Comparison of ENCODE assay signal across 22 cellular contexts in genomic region chr15:59867436-59867835, GRCh38.
"Had no signal": no experiment of that assay in that cellular context is flagged by ENCODE, and none has a peak within 500 bp of the region (broad histone marks: within the 10 kb centered on the region; RNA-seq: fewer than 3 reads in every experiment).

No MANE protein-coding gene starts in this region.

- H3K4me3 ChIP-seq: hepatocyte, left ventricle myocardium inferior, lower lobe of right lung, neural progenitor cell, pancreas, stomach, thoracic aorta, transverse colon had no signal

- H3K79me2 ChIP-seq: hepatocyte had no signal

- H2AFZ ChIP-seq: hepatocyte, neural progenitor cell had no signal

- H3K9me3 Mint-ChIP-seq: natural killer cell treated with Interleukin-12 subunit alpha and Interleukin-12 subunit beta and Interleukin-15 and Interleukin-18, amount 100 ng/mL, for 72 hours; neural progenitor cell had no signal

- H3K27ac ChIP-seq: hepatocyte, left ventricle myocardium inferior, lower lobe of right lung, neural progenitor cell, pancreas, stomach, thoracic aorta, transverse colon had no signal

- H3K27me3 ChIP-seq: neural progenitor cell had no signal

- H3K27ac Mint-ChIP-seq: natural killer cell treated with Interleukin-12 subunit alpha and Interleukin-12 subunit beta and Interleukin-15 and Interleukin-18, amount 100 ng/mL, for 72 hours; neural progenitor cell; progenitor cell of endocrine pancreas had no signal

- H3K9me3 ChIP-seq: left ventricle myocardium inferior, lower lobe of right lung, pancreas, stomach, thoracic aorta, transverse colon had no signal

- H3K36me3 Mint-ChIP-seq: natural killer cell treated with Interleukin-12 subunit alpha and Interleukin-12 subunit beta and Interleukin-15 and Interleukin-18, amount 100 ng/mL, for 72 hours; neural progenitor cell had no signal

- H3K4me2 ChIP-seq: hepatocyte, neural progenitor cell had no signal

- H3K4me1 ChIP-seq: left ventricle myocardium inferior, lower lobe of right lung, neural progenitor cell, pancreas, stomach, transverse colon had no signal

- DNase-seq: effector CD4-positive, alpha-beta T cell; foreskin melanocyte; head of caudate nucleus; kidney; left cardiac atrium; left ventricle myocardium inferior; lower lobe of right lung; mesenchymal stem cell; midbrain; nucleus accumbens; pancreas; right cardiac atrium; small intestine; stimulated activated CD4-positive, alpha-beta T cell treated with anti-CD3 and anti-CD28 coated beads, Interleukin-12 subunit alpha, Interleukin-12 subunit beta, amount 100 ng/mL, for 4 hours; stimulated activated naive CD4-positive, alpha-beta T cell; stomach; transverse colon had no signal

- H3K36me3 ChIP-seq: left ventricle myocardium inferior, lower lobe of right lung, neural progenitor cell, pancreas, stomach, thoracic aorta, transverse colon had no signal

- H3K4me3 Mint-ChIP-seq: natural killer cell treated with Interleukin-12 subunit alpha and Interleukin-12 subunit beta and Interleukin-15 and Interleukin-18, amount 100 ng/mL, for 72 hours; neural progenitor cell had no signal

- H3K9ac ChIP-seq: neural progenitor cell had no signal

- H3K4me1 Mint-ChIP-seq: neural progenitor cell had no signal
